8 cellular contexts compared by ENCODE assay signal in genomic region chr16:67719778-67720144, GRCh38. TPM values are rescaled to one million over a fixed set of nuclear protein-coding genes. Genes with fewer than 3 reads are reported as not detected.
DNase-seq lines count a peak whose midpoint lies in the region; ATAC-seq and TF ChIP-seq lines count a peak whose summit lies in the region.

No MANE protein-coding gene starts in this region.

- H3K36me3 ChIP-seq in IMR-90 (ENCODE audit: control insufficient read depth, insufficient read depth, low read length): peaks cover 3% of the 10 kb centered on the region; the same call in 1 of the 2 replicates

- peaks cover 8% of the 10 kb centered on the region for H3K4me1 ChIP-seq in IMR-90 (ENCODE audit: control insufficient read depth, insufficient read depth, low read length)

- ATAC-seq in GM18498 (IDR thresholded peaks at IDR 0.05; ENCODE audit: unreplicated experiment): peak; percentile 21
- ATAC-seq in IMR-90 (ENCODE audit: low read depth): peak; percentile 63
- no peak for ATAC-seq in GM19397 (IDR thresholded peaks at IDR 0.05; ENCODE audit: unreplicated experiment)

- peak overlapping the region; percentile 98 for H3K4ac ChIP-seq in IMR-90 (ENCODE audit: low read depth, low read length)

- peak overlapping the region; percentile 98 for H3K14ac ChIP-seq in IMR-90 (replicated peaks; ENCODE audit: low read depth, low read length)

- POLR2A ChIA-PET in IMR-90 (lab: Charles Lee; ENCODE audit: unreplicated experiment): no interaction called here

- H3K23ac ChIP-seq in IMR-90 (ENCODE audit: low read depth, low read length): peak overlapping the region; percentile 98

- peak overlapping the region; percentile 96 for H3K27ac Mint-ChIP-seq in activated CD4-positive, alpha-beta T cell treated with anti-CD3 and anti-CD28 coated beads, Interleukin-2, amount 10 ng/mL, durations not matched to agents 24 days and 14 days

- no peak for TF ChIP-seq CTCF in IMR-90 (conservative IDR thresholded peaks at IDR 0.05; ENCODE audit: low read depth, low read length)
- no peak for TF ChIP-seq CTCF in epithelial cell of esophagus (IDR thresholded peaks at IDR 0.05; ENCODE audit: insufficient read depth, low read depth, low read length, missing control alignments)

- in situ Hi-C loops in IMR-90 (cut with MboI; ENCODE audit: low sequenced_read_pairs): no loop called here

- peak overlapping the region; percentile 92 for H2AK5ac ChIP-seq in IMR-90 (ENCODE audit: low read depth, low read length)

- H2AFZ ChIP-seq in IMR-90 (replicated peaks; ENCODE audit: low read length, poor library complexity): peak overlapping the region; percentile 96

- peak overlapping the region; percentile 75 to 99 for H4K8ac ChIP-seq in IMR-90 (ENCODE audit: low read depth in 2 of 2, low read length in 2 of 2)

- H2BK120ac ChIP-seq in IMR-90 (ENCODE audit: low read depth, low read length): peak overlapping the region; percentile 78; the same call in 1 of the 2 replicates

- peak overlapping the region; percentile 85 for H3K56ac ChIP-seq in IMR-90 (ENCODE audit: extremely low read depth, insufficient read depth, low read length)

- 0 out of 2 replicates have a peak overlapping the region, but pooled peaks have one; percentile 42 for H2BK20ac ChIP-seq in IMR-90 (ENCODE audit: low read depth, low read length)

- peak overlapping the region; percentile 94 for H2AK9ac ChIP-seq in IMR-90 (replicated peaks; ENCODE audit: low read depth, low read length, poor library complexity)

- H3K4me3 ChIP-seq in IMR-90 (ENCODE audit: insufficient read depth, low read depth, low read length) (peak overlapping the region; percentile 89), epithelial cell of esophagus (ENCODE audit: low read length) (peak overlapping the region; percentile 85)

- TF ChIP-seq RAD21 in IMR-90 (IDR thresholded peaks at IDR 0.05; ENCODE audit: low read length): no peak

- peak overlapping the region; percentile 89 for H3K9ac ChIP-seq in IMR-90 (ENCODE audit: low read depth, low read length)

- peak; percentile 66 for DNase-seq in AG20443 (ENCODE audit: low spot score)
- peak; percentile 63 for DNase-seq in IMR-90
- peak; percentile 77 for DNase-seq in activated CD4-positive, alpha-beta T cell treated with anti-CD3 and anti-CD28 coated beads, Interleukin-2, amount 10 ng/mL, durations not matched to agents 24 days and 14 days
- peak; percentile 28 for DNase-seq in epithelial cell of esophagus (ENCODE audit: low read depth)
- peak; percentile 67 for DNase-seq in medulla oblongata (ENCODE audit: extremely low spot score)
- peak; percentile 76 for DNase-seq in superior temporal gyrus (ENCODE audit: extremely low spot score)

- peaks cover 12 to 36% of the 10 kb centered on the region in 2 experiments for H3K79me1 ChIP-seq in IMR-90 (ENCODE audit: low read depth in 1 of 2, low read length in 2 of 2)

- intact Hi-C loops in IMR-90 (cut with micrococcal nuclease): loop anchor here (5.0 kb wide), 1 partner anchor 88 kb away; the partner anchor contains the start of genes RANBP10 and TSNAXIP1
- intact Hi-C loops in activated CD4-positive, alpha-beta T cell treated with anti-CD3 and anti-CD28 coated beads, Interleukin-2, amount 10 ng/mL, durations not matched to agents 24 days and 14 days (cut with micrococcal nuclease): loop anchor here (1.0 to 2.0 kb wide), 4 partner anchors 53 to 157 kb away; partner anchors contain the start of genes C16orf86, CTCF, ENKD1 and NUTF2

- peak overlapping the region; percentile 93 for H4K91ac ChIP-seq in IMR-90 (ENCODE audit: insufficient read depth, low read depth, low read length)

- dilution Hi-C loops in IMR-90 (cut with HindIII; ENCODE audit: low sequenced_read_pairs, unreplicated experiment): no loop called here

- no CpG with 5 or more reads among the region's 5 CpGs for WGBS in IMR-90 (ENCODE audit: extremely low coverage in 2 of 2, insufficient read length in 1 of 2), 2 experiments

- peaks cover 32% of the 10 kb centered on the region for H3K4me1 Mint-ChIP-seq in activated CD4-positive, alpha-beta T cell treated with anti-CD3 and anti-CD28 coated beads, Interleukin-2, amount 10 ng/mL, durations not matched to agents 24 days and 14 days

- peaks cover 13% of the 10 kb centered on the region; the same call in 1 of the 2 replicates for H3K9me1 ChIP-seq in IMR-90 (ENCODE audit: insufficient read depth, low read length)

- H3K27me3 Mint-ChIP-seq in activated CD4-positive, alpha-beta T cell treated with anti-CD3 and anti-CD28 coated beads, Interleukin-2, amount 10 ng/mL, durations not matched to agents 24 days and 14 days: no peaks in the 10 kb centered on the region

- peak overlapping the region; percentile 63; the same call in 1 of the 3 replicates for H2BK15ac ChIP-seq in IMR-90 (ENCODE audit: low read depth, low read length)

- H3K4me2 ChIP-seq in IMR-90 (ENCODE audit: low read depth, low read length): peak overlapping the region; percentile 96

- no peaks in the 10 kb centered on the region for H3K9me3 Mint-ChIP-seq in activated CD4-positive, alpha-beta T cell treated with anti-CD3 and anti-CD28 coated beads, Interleukin-2, amount 10 ng/mL, durations not matched to agents 24 days and 14 days

- CTCF ChIA-PET in IMR-90 (lab: Yijun Ruan, JAX): interaction anchor here (0.6 kb wide), 1 partner anchor 549 kb away, joined by 3 read pairs; the partner anchor contains the start of gene NOL3

- H4K5ac ChIP-seq in IMR-90 (ENCODE audit: low read depth, low read length): peak overlapping the region; percentile 95; the same call in 1 of the 2 replicates

- peak overlapping the region; percentile 88 for H3K4me3 Mint-ChIP-seq in activated CD4-positive, alpha-beta T cell treated with anti-CD3 and anti-CD28 coated beads, Interleukin-2, amount 10 ng/mL, durations not matched to agents 24 days and 14 days

- H2BK5ac ChIP-seq in IMR-90 (ENCODE audit: low read depth, low read length, poor library complexity, severe bottlenecking): peak overlapping the region; percentile 91

- H3K9me3 ChIP-seq in IMR-90 (ENCODE audit: control insufficient read depth, insufficient read depth, low read length): no peaks in the 10 kb centered on the region

- no peak for TF ChIP-seq POLR2A in IMR-90 (IDR thresholded peaks at IDR 0.05; ENCODE audit: low read depth, low read length)

- H4K20me1 ChIP-seq in IMR-90 (ENCODE audit: insufficient read depth, low read length): peaks cover 4% of the 10 kb centered on the region; the same call in 1 of the 2 replicates

- H3K18ac ChIP-seq in IMR-90 (ENCODE audit: low read depth, low read length): peak overlapping the region; percentile 86; the same call in 1 of the 2 replicates

- peak overlapping the region; percentile 89 for H3K27ac ChIP-seq in IMR-90 (ENCODE audit: insufficient read depth, low read length)

- H3K36me3 Mint-ChIP-seq in activated CD4-positive, alpha-beta T cell treated with anti-CD3 and anti-CD28 coated beads, Interleukin-2, amount 10 ng/mL, durations not matched to agents 24 days and 14 days (ENCODE audit: low read depth): peaks cover 7% of the 10 kb centered on the region

- H3K27me3 ChIP-seq in IMR-90 (ENCODE audit: control insufficient read depth, insufficient read depth, low read length): no peaks in the 10 kb centered on the region

- TSS peak; percentile 99 for BruUV-seq in IMR-90 (replicated peaks; lab: Mats Ljungman, UMichigan)

TF ChIP-seq in IMR-90, 13 proteins besides CTCF, POLR2A, EP300 and RAD21 (continues in another document):
- TF ChIP-seq BHLHE40 (IDR thresholded peaks at IDR 0.05; ENCODE audit: low read depth, low read length): no peak
- TF ChIP-seq MXI1 (IDR thresholded peaks at IDR 0.05; ENCODE audit: borderline replicate concordance, low read depth, low read length): no peak; the same call in 1 of the 2 replicates
- TF ChIP-seq MAZ (IDR thresholded peaks at IDR 0.05; ENCODE audit: borderline replicate concordance, low read depth, low read length): no peak
- no peak for TF ChIP-seq RCOR1 (IDR thresholded peaks at IDR 0.05; ENCODE audit: insufficient replicate concordance, low read length)

RNA-seq across cellular contexts. Expression of gene GFOD2, which starts 0.6 kb away (rescaled TPM):
- total RNA-seq in IMR-90 (2012; rRNA removed): 15.8 and 18.1 TPM in 2 replicates
- polyA plus RNA-seq in IMR-90 (2012; rRNA removed): 12.3 and 13.3 TPM in 2 replicates
- polyA plus RNA-seq in IMR-90 (2012; cell fraction: cytosol; rRNA removed): 14.6 and 15.6 TPM in 2 replicates
- polyA plus RNA-seq in IMR-90 (2012; cell fraction: nucleus; rRNA removed; ENCODE audit: low replicate concordance): 15.7 and 18.9 TPM in 2 replicates
- 16.2 and 18.3 TPM in 2 replicates for total RNA-seq in activated CD4-positive, alpha-beta T cell treated with anti-CD3 and anti-CD28 coated beads, Interleukin-2, amount 10 ng/mL, durations not matched to agents 24 days and 14 days

RNA-seq across cellular contexts. Expression of gene C16orf86, which starts 53.1 kb away (rescaled TPM):
- total RNA-seq in IMR-90 (2012; rRNA removed): 0.28 and 0.54 TPM in 2 replicates
- 0.63 and 0.70 TPM in 2 replicates for polyA plus RNA-seq in IMR-90 (2012; rRNA removed)
- 1.00 and 1.9 TPM in 2 replicates for polyA plus RNA-seq in IMR-90 (2012; cell fraction: cytosol; rRNA removed)
- polyA plus RNA-seq in IMR-90 (2012; cell fraction: nucleus; rRNA removed; ENCODE audit: low replicate concordance): 1.9 and 3.9 TPM in 2 replicates
- 0.68 and 1.5 TPM in 2 replicates for total RNA-seq in activated CD4-positive, alpha-beta T cell treated with anti-CD3 and anti-CD28 coated beads, Interleukin-2, amount 10 ng/mL, durations not matched to agents 24 days and 14 days

RNA-seq across cellular contexts. Expression of gene ENKD1, which starts 53.2 kb away (rescaled TPM):
- total RNA-seq in IMR-90 (2012; rRNA removed): 2.9 and 3.1 TPM in 2 replicates
- polyA plus RNA-seq in IMR-90 (2012; rRNA removed): 6.3 and 7.8 TPM in 2 replicates
- polyA plus RNA-seq in IMR-90 (2012; cell fraction: cytosol; rRNA removed): 3.9 and 8.2 TPM in 2 replicates
- polyA plus RNA-seq in IMR-90 (2012; cell fraction: nucleus; rRNA removed; ENCODE audit: low replicate concordance): 20.0 and 44.8 TPM in 2 replicates
- 12.7 and 13.8 TPM in 2 replicates for total RNA-seq in activated CD4-positive, alpha-beta T cell treated with anti-CD3 and anti-CD28 coated beads, Interleukin-2, amount 10 ng/mL, durations not matched to agents 24 days and 14 days

RNA-seq across cellular contexts. Expression of gene PARD6A, which starts 59.0 kb away (rescaled TPM):
- total RNA-seq in IMR-90 (2012; rRNA removed): 0.28 and 0.36 TPM in 2 replicates
- polyA plus RNA-seq in IMR-90 (2012; rRNA removed): 0.55 and 0.65 TPM in 2 replicates
- polyA plus RNA-seq in IMR-90 (2012; cell fraction: cytosol; rRNA removed): 0.82 and 0.94 TPM in 2 replicates
- 0.32 and 0.49 TPM in 2 replicates for polyA plus RNA-seq in IMR-90 (2012; cell fraction: nucleus; rRNA removed; ENCODE audit: low replicate concordance)
- total RNA-seq in activated CD4-positive, alpha-beta T cell treated with anti-CD3 and anti-CD28 coated beads, Interleukin-2, amount 10 ng/mL, durations not matched to agents 24 days and 14 days: 13.5 and 14.0 TPM in 2 replicates

RNA-seq across cellular contexts. Expression of gene ACD, which starts 59.7 kb away (rescaled TPM):
- 12.8 and 15.6 TPM in 2 replicates for total RNA-seq in IMR-90 (2012; rRNA removed)
- 31.1 and 38.9 TPM in 2 replicates for polyA plus RNA-seq in IMR-90 (2012; rRNA removed)
- 20.0 and 29.8 TPM in 2 replicates for polyA plus RNA-seq in IMR-90 (2012; cell fraction: cytosol; rRNA removed)
- polyA plus RNA-seq in IMR-90 (2012; cell fraction: nucleus; rRNA removed; ENCODE audit: low replicate concordance): 49.6 and 116 TPM in 2 replicates
- 54.0 and 55.1 TPM in 2 replicates for total RNA-seq in activated CD4-positive, alpha-beta T cell treated with anti-CD3 and anti-CD28 coated beads, Interleukin-2, amount 10 ng/mL, durations not matched to agents 24 days and 14 days
